11 cellular contexts compared by ENCODE assay signal in the genomic region with DNA sequence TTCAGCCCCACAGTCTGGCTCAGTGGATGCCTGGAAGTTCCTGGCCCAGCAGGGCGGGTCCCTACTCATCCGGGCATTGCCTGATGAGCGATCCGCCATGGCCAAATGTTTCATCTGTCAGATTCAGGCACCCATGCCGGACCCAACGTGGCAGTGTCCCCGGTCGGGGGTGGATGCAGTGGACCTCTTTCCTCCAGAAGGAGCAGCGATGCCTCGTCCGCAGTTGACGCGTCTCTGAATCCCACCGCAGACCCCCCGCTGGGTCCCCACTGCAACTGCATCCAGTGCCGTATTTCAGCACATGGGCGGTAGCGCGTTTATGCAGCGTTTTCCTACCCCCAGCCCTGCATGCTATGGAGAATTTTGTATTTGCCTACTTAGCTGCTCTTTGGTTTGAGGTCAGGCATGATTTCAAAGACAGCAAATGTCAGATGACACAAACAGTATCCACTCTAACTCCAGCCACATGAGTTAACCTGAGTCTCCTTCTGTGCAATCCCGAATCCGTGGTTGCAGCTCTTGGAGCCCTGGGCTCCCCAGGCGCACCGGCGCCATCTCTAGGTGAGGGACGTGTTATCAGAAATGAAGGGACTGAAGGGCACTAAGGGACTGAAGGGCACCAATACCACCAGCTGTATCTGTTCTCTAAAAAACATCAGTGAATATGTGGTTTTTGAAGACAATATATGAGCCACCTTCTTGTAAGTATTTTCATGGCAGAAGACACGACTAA.
A peak's percentile ranks its signal among the peaks of the same experiment; 100 is the strongest.
DNase-seq lines count a peak whose midpoint lies in the region; ATAC-seq, FAIRE-seq and TF ChIP-seq lines count a peak whose summit lies in the region.
"Had no signal": no experiment of that assay in that cellular context is flagged by ENCODE, and none has a peak within 500 bp of the region (broad histone marks: within the 10 kb centered on the region; RNA-seq: fewer than 3 reads in every experiment).

No MANE protein-coding gene starts in this region.

- BruUV-seq in Panc1 (replicated peaks; lab: Mats Ljungman, UMichigan): no TSS peak

- H3K27ac ChIP-seq in left ventricle myocardium inferior (replicated peaks): no peak overlapping the region
- H3K27ac ChIP-seq in Panc1 (ENCODE audit: low read length): no peak overlapping the region
- H3K27ac ChIP-seq in foreskin keratinocyte: no peak overlapping the region

- no peak for DNase-seq in left ventricle myocardium inferior
- no peak for DNase-seq in Right ventricle myocardium superior
- DNase-seq in Panc1 (ENCODE audit: low read depth, low spot score): peak; percentile 7
- DNase-seq in foreskin keratinocyte: peak in 1 of 2 donors; percentile 61
- no peak for DNase-seq in urothelium cell line (ENCODE audit: low spot score)
- no peak for DNase-seq in stimulated activated CD4-positive, alpha-beta T cell treated with anti-CD3 and anti-CD28 coated beads, Interleukin-15, amount 100 ng/mL, for 24 hours
- no peak for DNase-seq in Right ventricle myocardium inferior (ENCODE audit: missing footprints)
- DNase-seq: NCI-H2171 treated with DMSO at 0.1 percent for 48 hours had no signal

- intact Hi-C loops in left ventricle myocardium inferior (cut with micrococcal nuclease) (no loop called here), Right ventricle myocardium superior (cut with DNase I) (no loop called here), Panc1 (cut with micrococcal nuclease; ENCODE audit: unreplicated experiment) (loop anchor here (10.0 kb wide), 1 partner anchor 371 kb away; no protein-coding TSS in a partner anchor), Right ventricle myocardium inferior (cut with DNase I) (no loop called here)

- FAIRE-seq in urothelium cell line (lab: Jason Lieb, UNC): peak; percentile 46
- FAIRE-seq: D721Med had no signal

- no peaks in the 10 kb centered on the region for H3K4me1 ChIP-seq in left ventricle myocardium inferior
- H3K4me1 ChIP-seq in Panc1 (ENCODE audit: control insufficient read depth, insufficient read depth, low read length): no peaks in the 10 kb centered on the region
- peaks cover 20% of the 10 kb centered on the region for H3K4me1 ChIP-seq in foreskin keratinocyte
- H3K4me1 ChIP-seq: HAP-1 had no signal

- H3K4me3 ChIP-seq in left ventricle myocardium inferior (no peak overlapping the region), Panc1 (ENCODE audit: low read depth in 2 of 2, low read length in 2 of 2) (no peak overlapping the region)
- H3K4me3 ChIP-seq: HAP-1 had no signal

- TF ChIP-seq CTCF in left ventricle myocardium inferior (IDR thresholded peaks at IDR 0.05; ENCODE audit: borderline replicate concordance) (peak; percentile 17), Panc1 (IDR thresholded peaks at IDR 0.05) (peak; percentile 71), foreskin keratinocyte (conservative IDR thresholded peaks at IDR 0.05) (peak; percentile 78)

- H3K9me3 ChIP-seq in left ventricle myocardium inferior (replicated peaks) (peaks cover 15% of the 10 kb centered on the region), Panc1 (ENCODE audit: control insufficient read depth, insufficient read depth, low read depth, low read length) (no peaks in the 10 kb centered on the region)
- H3K9me3 ChIP-seq: HAP-1 had no signal

- H3K36me3 ChIP-seq in left ventricle myocardium inferior (no peaks in the 10 kb centered on the region), Panc1 (ENCODE audit: control insufficient read depth, insufficient read depth, low read length) (no peaks in the 10 kb centered on the region)
- H3K36me3 ChIP-seq: HAP-1 had no signal

- CTCF ChIA-PET in Panc1 (lab: Charles Lee): interaction anchor here (0.7 kb wide), 1 partner anchor 464 kb away, joined by 3 read pairs; no protein-coding TSS in a partner anchor

- ATAC-seq in Right ventricle myocardium superior (ENCODE audit: poor library complexity): no peak
- peak; percentile 74 for ATAC-seq in Panc1
- peak; percentile 41 for ATAC-seq in foreskin keratinocyte
- ATAC-seq in Right ventricle myocardium inferior: no peak
- ATAC-seq in HG03280 (IDR thresholded peaks at IDR 0.05; ENCODE audit: unreplicated experiment): no peak

- peaks cover 5% of the 10 kb centered on the region for H3K27me3 ChIP-seq in left ventricle myocardium inferior (ENCODE audit: low read depth)
- peaks cover 3% of the 10 kb centered on the region; the same call in 1 of the 2 replicates for H3K27me3 ChIP-seq in Panc1 (ENCODE audit: control insufficient read depth, insufficient read depth, low read length)
- H3K27me3 ChIP-seq in foreskin keratinocyte: no peaks in the 10 kb centered on the region

- in situ Hi-C loops in Panc1 (cut with HindIII; ENCODE audit: low pct_unique_long_range_greater_than_20kb, low sequenced_read_pairs): no loop called here

- POLR2A ChIA-PET in Panc1 (lab: Charles Lee): no interaction called here

Comparison
In these comparisons a context has a peak if more than half of its experiments do, and no peak if none do; other contexts are left out.
1. CTCF ChIP-seq: peak in every context shown above with its lines; median percentile 78 in foreskin keratinocyte; 71 in Panc1; 17 in left ventricle myocardium inferior.
2. ATAC-seq: peak in Panc1 (single experiment) and foreskin keratinocyte (single experiment); none in Right ventricle myocardium superior (single experiment), Right ventricle myocardium inferior (single experiment) and HG03280 (single experiment).